Comparison of ENCODE assay signal across 11 cellular contexts in the genomic region with DNA sequence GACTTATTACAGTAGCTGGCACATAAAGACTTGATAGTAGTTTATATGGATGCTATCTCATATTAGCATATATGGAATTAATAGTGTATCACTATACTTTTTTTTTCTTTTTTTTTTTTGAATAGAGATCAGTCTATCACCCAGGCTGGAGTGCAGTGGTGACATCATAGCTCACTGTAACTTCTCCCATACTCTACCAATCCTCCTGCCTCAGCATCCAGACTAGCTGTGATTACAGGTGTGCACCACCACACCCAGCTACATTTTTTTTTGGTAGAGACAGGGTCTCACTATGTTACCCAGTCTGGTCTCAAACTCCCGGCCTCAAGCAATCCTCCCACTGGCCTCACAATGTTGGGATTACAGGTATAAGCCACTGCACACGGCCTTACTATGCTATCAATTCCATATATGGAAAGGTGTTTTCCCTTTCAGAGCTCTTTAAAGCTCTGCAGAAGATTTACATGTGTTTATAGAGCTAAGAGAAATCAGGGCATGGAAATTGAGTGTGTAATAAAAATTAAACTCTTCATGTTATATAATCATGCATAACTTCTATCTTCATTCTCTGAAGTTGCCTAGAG. TPM values are rescaled to one million over a fixed set of nuclear protein-coding genes. Genes with fewer than 3 reads are reported as not detected.
DNase-seq lines count a peak whose midpoint lies in the region; ATAC-seq, FAIRE-seq and TF ChIP-seq lines count a peak whose summit lies in the region.
"Had no signal": no experiment of that assay in that cellular context is flagged by ENCODE, and none has a peak within 500 bp of the region (broad histone marks: within the 10 kb centered on the region; RNA-seq: fewer than 3 reads in every experiment).

No MANE protein-coding gene starts in this region.

- H3K9me2 ChIP-seq in MM.1S (replicated peaks; ENCODE audit: insufficient read depth, low read length) = no peaks in the 10 kb centered on the region

- peaks cover 22% of the 10 kb centered on the region for H3K36me3 Mint-ChIP-seq in T-helper 2 cell treated with Interferon-gamma antibody and Interleukin-4, amounts not matched to agents 5 μg/mL and 100 μg/mL, for 36 hours (ENCODE audit: low read depth)
- peaks cover 4% of the 10 kb centered on the region for H3K36me3 Mint-ChIP-seq in astrocyte (ENCODE audit: low read depth, unreplicated experiment)

- H4K20me1 ChIP-seq in MM.1S (ENCODE audit: insufficient read depth, low read length) (no peaks in the 10 kb centered on the region), astrocyte (ENCODE audit: insufficient read depth, low read length) (peaks cover 4% of the 10 kb centered on the region), osteoblast (ENCODE audit: insufficient read depth, low read length) (peaks cover 3% of the 10 kb centered on the region)

- H3K27ac ChIP-seq in MM.1S (ENCODE audit: low read length) (no peak overlapping the region; the same call in 1 of the 2 replicates), astrocyte (ENCODE audit: low read depth, low read length) (no peak overlapping the region), osteoblast (ENCODE audit: low read depth, low read length) (peak overlapping the region; percentile 99)

- no peaks in the 10 kb centered on the region for H3K9me3 Mint-ChIP-seq in T-helper 2 cell treated with Interferon-gamma antibody and Interleukin-4, amounts not matched to agents 5 μg/mL and 100 μg/mL, for 36 hours
- no peaks in the 10 kb centered on the region for H3K9me3 Mint-ChIP-seq in astrocyte (ENCODE audit: unreplicated experiment)

- H3K4me1 Mint-ChIP-seq in T-helper 2 cell treated with Interferon-gamma antibody and Interleukin-4, amounts not matched to agents 5 μg/mL and 100 μg/mL, for 36 hours (ENCODE audit: low read depth) = peaks cover 33% of the 10 kb centered on the region
- H3K4me1 Mint-ChIP-seq in astrocyte (ENCODE audit: low read depth, unreplicated experiment) = peaks cover 12% of the 10 kb centered on the region

- peak overlapping the region; percentile 94 for H3K4me3 Mint-ChIP-seq in T-helper 2 cell treated with Interferon-gamma antibody and Interleukin-4, amounts not matched to agents 5 μg/mL and 100 μg/mL, for 36 hours
- H3K4me3 Mint-ChIP-seq in astrocyte (ENCODE audit: unreplicated experiment) = peak overlapping the region; percentile 47

- H3K4me2 ChIP-seq in MM.1S (ENCODE audit: low read depth, low read length) (peak overlapping the region; percentile 92; the same call in 1 of the 2 replicates), astrocyte (ENCODE audit: low read length) (peak overlapping the region; percentile 96), osteoblast (ENCODE audit: insufficient read depth, low read length) (no peak overlapping the region)

- peak overlapping the region; percentile 26 for H3K27ac Mint-ChIP-seq in T-helper 2 cell treated with Interferon-gamma antibody and Interleukin-4, amounts not matched to agents 5 μg/mL and 100 μg/mL, for 36 hours
- peak overlapping the region; percentile 94 for H3K27ac Mint-ChIP-seq in astrocyte (ENCODE audit: unreplicated experiment)

- H3K9me3 ChIP-seq in MM.1S (replicated peaks; ENCODE audit: insufficient read depth, low read length) (no peaks in the 10 kb centered on the region), astrocyte (ENCODE audit: insufficient read depth, low read depth, low read length) (no peaks in the 10 kb centered on the region), osteoblast (ENCODE audit: low read depth, low read length) (no peaks in the 10 kb centered on the region)

- DNase-seq in T-helper 2 cell treated with Interferon-gamma antibody and Interleukin-4, amounts not matched to agents 5 μg/mL and 100 μg/mL, for 36 hours (ENCODE audit: low spot score) = no peak
- no peak for DNase-seq in T-helper 2 cell
- DNase-seq in MM.1S = no peak
- no peak for DNase-seq in astrocyte (ENCODE audit: low read depth)
- DNase-seq in osteoblast (ENCODE audit: insufficient read length, low spot score, missing footprints) = no peak
- DNase-seq in erythroblast (lab: John Stamatoyannopoulos, UW) = no peak
- DNase-seq in NCI-H510A (lab: John Stamatoyannopoulos, UW) = no peak
- DNase-seq: NCI-H1092; stimulated activated CD4-positive, alpha-beta T cell treated with anti-CD3 and anti-CD28 coated beads, Interleukin-15, amount 100 ng/mL, for 24 hours had no signal

- peaks cover 40% of the 10 kb centered on the region for H3K79me2 ChIP-seq in MM.1S (ENCODE audit: low read length)
- H3K79me2 ChIP-seq in astrocyte (ENCODE audit: insufficient read depth, low read length) = peaks cover 35% of the 10 kb centered on the region
- peaks cover 23% of the 10 kb centered on the region for H3K79me2 ChIP-seq in osteoblast (ENCODE audit: insufficient read depth, low read length)

- H3K27me3 ChIP-seq in MM.1S (replicated peaks; ENCODE audit: insufficient read depth, low read length) (no peaks in the 10 kb centered on the region), astrocyte (ENCODE audit: insufficient read depth, low read length) (no peaks in the 10 kb centered on the region), osteoblast (ENCODE audit: insufficient read depth, low read length) (no peaks in the 10 kb centered on the region)

- H3K36me3 ChIP-seq in MM.1S (replicated peaks; ENCODE audit: insufficient read depth, low read length) (peaks cover 7% of the 10 kb centered on the region), astrocyte (ENCODE audit: insufficient read depth, low read length) (peaks cover 17% of the 10 kb centered on the region), osteoblast (ENCODE audit: insufficient read depth, low read length) (peaks cover 29% of the 10 kb centered on the region)

- H3K9ac ChIP-seq in MM.1S (ENCODE audit: low read length) (no peak overlapping the region), astrocyte (ENCODE audit: low read length) (no peak overlapping the region)

- TF ChIP-seq POLR2A in erythroblast (IDR thresholded peaks at IDR 0.05; ENCODE audit: low read length) = no peak

- H3F3A ChIP-seq in MM.1S (ENCODE audit: insufficient read depth, low read length) = peaks cover 19% of the 10 kb centered on the region; the same call in 1 of the 2 replicates

- peaks cover 13% of the 10 kb centered on the region; the same call in 1 of the 2 replicates for H3K4me1 ChIP-seq in MM.1S (ENCODE audit: low read length)
- H3K4me1 ChIP-seq in astrocyte (ENCODE audit: insufficient read depth, low read length) = peaks cover 11% of the 10 kb centered on the region
- H3K4me1 ChIP-seq in osteoblast (ENCODE audit: insufficient read depth, low read length) = peaks cover 15% of the 10 kb centered on the region

- H2AFZ ChIP-seq in MM.1S (ENCODE audit: low read length) (no peak overlapping the region), astrocyte (ENCODE audit: low read depth, low read length) (no peak overlapping the region), osteoblast (ENCODE audit: low read length) (no peak overlapping the region)

- TF ChIP-seq CTCF in MM.1S (IDR thresholded peaks at IDR 0.05; ENCODE audit: low read length) (no peak), astrocyte (IDR thresholded peaks at IDR 0.05; ENCODE audit: insufficient read depth, low read depth, low read length) (no peak), osteoblast (IDR thresholded peaks at IDR 0.05; ENCODE audit: extremely low read depth, low read depth, low read length) (no peak)

- H3K4me3 ChIP-seq in MM.1S (ENCODE audit: low read length) (no peak overlapping the region), astrocyte (ENCODE audit: insufficient read depth, low read depth, low read length) (no peak overlapping the region), osteoblast (ENCODE audit: insufficient read depth, low read length) (no peak overlapping the region)

- FAIRE-seq in astrocyte (lab: Jason Lieb, UNC) = no peak

- ATAC-seq in HG02763 (IDR thresholded peaks at IDR 0.05; ENCODE audit: unreplicated experiment) = no peak

- no peaks in the 10 kb centered on the region for H3K27me3 Mint-ChIP-seq in T-helper 2 cell treated with Interferon-gamma antibody and Interleukin-4, amounts not matched to agents 5 μg/mL and 100 μg/mL, for 36 hours (ENCODE audit: low read depth)
- H3K27me3 Mint-ChIP-seq in astrocyte (ENCODE audit: low read depth, unreplicated experiment) = no peaks in the 10 kb centered on the region

RNA-seq across cellular contexts. Expression of gene TBK1, which starts 1.8 kb away (rescaled TPM):
- 19.1 and 23.7 TPM in 2 replicates for total RNA-seq in astrocyte
- total RNA-seq in osteoblast = 34.8 and 36.2 TPM in 2 replicates

RNA-seq across cellular contexts. Expression of gene XPOT, which starts 46.0 kb away (rescaled TPM):
- total RNA-seq in astrocyte = 142 and 144 TPM in 2 replicates
- total RNA-seq in osteoblast = 208 and 217 TPM in 2 replicates

RNA-seq across cellular contexts. Expression of gene C12orf56, which starts 59.6 kb away (rescaled TPM):
- total RNA-seq in astrocyte = not detected in 2 replicates
- total RNA-seq in osteoblast = under 0.01 and 0.36 TPM in 2 replicates
- total RNA-seq: myocyte had no signal
